21 cellular contexts compared by ENCODE assay signal in genomic region chr7:149456770-149457421, GRCh38. TPM values are rescaled to one million over a fixed set of nuclear protein-coding genes. Genes with fewer than 3 reads are reported as not detected.
DNase-seq lines count a peak whose midpoint lies in the region; ATAC-seq, FAIRE-seq and TF ChIP-seq lines count a peak whose summit lies in the region.
"Had no signal": no experiment of that assay in that cellular context is flagged by ENCODE, and none has a peak within 500 bp of the region (broad histone marks: within the 10 kb centered on the region; RNA-seq: fewer than 3 reads in every experiment).

No MANE protein-coding gene starts in this region.

- H2AK9ac ChIP-seq in IMR-90 (replicated peaks; ENCODE audit: low read depth, low read length, poor library complexity), result peak overlapping the region; percentile 37

- CTCF ChIA-PET in IMR-90 (lab: Yijun Ruan, JAX) (no interaction called here), SK-N-SH (lab: Yijun Ruan, JAX) (interaction anchor here (1.0 to 1.6 kb wide), 2 partner anchors 34 to 50 kb away, joined by 3 read pairs; no protein-coding TSS in a partner anchor)

- POLR2A ChIA-PET in IMR-90 (lab: Charles Lee; ENCODE audit: unreplicated experiment) (no interaction called here), SK-N-SH (lab: Yijun Ruan, JAX) (no interaction called here)

- no peaks in the 10 kb centered on the region for H3K9me3 ChIP-seq in IMR-90 (ENCODE audit: control insufficient read depth, insufficient read depth, low read length)
- no peaks in the 10 kb centered on the region for H3K9me3 ChIP-seq in SK-N-SH
- H3K9me3 ChIP-seq: body of pancreas, sigmoid colon had no signal

- BruUV-seq in IMR-90 (replicated peaks; lab: Mats Ljungman, UMichigan), result no TSS peak

- H3K79me2 ChIP-seq in SK-N-SH (ENCODE audit: insufficient read depth), result peaks cover 53% of the 10 kb centered on the region

- no peak overlapping the region for H2BK5ac ChIP-seq in IMR-90 (ENCODE audit: low read depth, low read length, poor library complexity, severe bottlenecking)

- no peak overlapping the region for H3K56ac ChIP-seq in IMR-90 (ENCODE audit: extremely low read depth, insufficient read depth, low read length)

- no peak overlapping the region for H3K9ac ChIP-seq in IMR-90 (ENCODE audit: low read depth, low read length)
- no peak overlapping the region for H3K9ac ChIP-seq in SK-N-SH

- no peaks in the 10 kb centered on the region for H3K9me3 Mint-ChIP-seq in nephron
- H3K9me3 Mint-ChIP-seq: activated CD4-positive, alpha-beta T cell treated with anti-CD3 and anti-CD28 coated beads, Interleukin-2, amount 10 ng/mL, durations not matched to agents 24 days and 14 days; activated naive CD8-positive, alpha-beta T cell treated with anti-CD3 and anti-CD28 coated beads, Interleukin-2, amount 50 U/mL, for 24 hours; effector memory CD8-positive, alpha-beta T cell; IgD-negative memory B cell; memory B cell; naive thymus-derived CD8-positive, alpha-beta T cell had no signal

- H2BK120ac ChIP-seq in IMR-90 (ENCODE audit: low read depth, low read length), result no peak overlapping the region

- H3K23ac ChIP-seq in IMR-90 (ENCODE audit: low read depth, low read length), result no peak overlapping the region

- WGBS in IMR-90 (ENCODE audit: extremely low coverage in 2 of 2, insufficient read length in 1 of 2), 2 experiments, result 96% methylated on average over 4 of the region's 10 CpGs; no CpG with 5 or more reads in 1 of the 2 experiments
- WGBS in SK-N-SH (ENCODE audit: low lambda C conversion rate), result 90% methylated on average over 10 of the region's 10 CpGs

- H3K27ac ChIP-seq in IMR-90 (ENCODE audit: insufficient read depth, low read length) (no peak overlapping the region), SK-N-SH (ENCODE audit: low read depth in 2 of 2, low read length in 1 of 2) (no peak overlapping the region)
- H3K27ac ChIP-seq: body of pancreas, sigmoid colon had no signal

- in situ Hi-C loops in IMR-90 (cut with MboI; ENCODE audit: low sequenced_read_pairs), result no loop called here

- no peak for TF ChIP-seq CTCF in IMR-90 (conservative IDR thresholded peaks at IDR 0.05; ENCODE audit: low read depth, low read length)
- no peak for TF ChIP-seq CTCF in bronchial epithelial cell (IDR thresholded peaks at IDR 0.05; ENCODE audit: insufficient read depth, low read length, severe bottlenecking)
- no peak for TF ChIP-seq CTCF in nephron (IDR thresholded peaks at IDR 0.05; ENCODE audit: unreplicated experiment in 3 of 3)
- no peak for TF ChIP-seq CTCF in SK-N-SH (IDR thresholded peaks at IDR 0.05)

- dilution Hi-C loops in IMR-90 (cut with HindIII; ENCODE audit: low sequenced_read_pairs, unreplicated experiment), result no loop called here

- peaks cover 36 to 51% of the 10 kb centered on the region in 2 experiments for H3K79me1 ChIP-seq in IMR-90 (ENCODE audit: low read depth in 1 of 2, low read length in 2 of 2)

- H3K4me3 ChIP-seq in IMR-90 (ENCODE audit: insufficient read depth, low read depth, low read length) (no peak overlapping the region), bronchial epithelial cell (ENCODE audit: low read depth, low read length) (no peak overlapping the region), SK-N-SH (ENCODE audit: low read depth in 2 of 2, low read length in 1 of 2) (no peak overlapping the region), H7 (ENCODE audit: insufficient read depth, low read depth, low read length) (no peak overlapping the region)
- H3K4me3 ChIP-seq: body of pancreas, sigmoid colon had no signal

- no peak overlapping the region for H3K4ac ChIP-seq in IMR-90 (ENCODE audit: low read depth, low read length)

- H3K4me2 ChIP-seq in IMR-90 (ENCODE audit: low read depth, low read length) (no peak overlapping the region), SK-N-SH (no peak overlapping the region)

- H3K9me1 ChIP-seq in IMR-90 (ENCODE audit: insufficient read depth, low read length), result no peaks in the 10 kb centered on the region; the same call in 1 of the 2 replicates

- peak; percentile 62 for DNase-seq in ELR (ENCODE audit: low read depth)
- DNase-seq in IMR-90, result peak; percentile 20
- peak; percentile 14 for DNase-seq in bronchial epithelial cell (ENCODE audit: low read depth)
- DNase-seq in SK-N-SH, result no peak
- DNase-seq in H7, result no peak
- DNase-seq: activated naive CD8-positive, alpha-beta T cell treated with anti-CD3 and anti-CD28 coated beads, Interleukin-2, amount 50 U/mL, for 24 hours; body of pancreas; effector memory CD8-positive, alpha-beta T cell; MM.1S; naive thymus-derived CD8-positive, alpha-beta T cell; NCI-H146; NCI-H748 treated with DMSO at 0.1 percent for 48 hours; SIG-M5; sigmoid colon; stimulated activated CD8-positive, alpha-beta memory T cell treated with anti-CD3 and anti-CD28 coated beads, Interleukin-4, amount 100 ng/mL, for 48 hours had no signal

- H3K27me3 ChIP-seq in IMR-90 (ENCODE audit: control insufficient read depth, insufficient read depth, low read length), result no peaks in the 10 kb centered on the region
- no peaks in the 10 kb centered on the region for H3K27me3 ChIP-seq in bronchial epithelial cell (ENCODE audit: control insufficient read depth, insufficient read depth, low read length)
- H3K27me3 ChIP-seq in SK-N-SH (ENCODE audit: insufficient read depth), result no peaks in the 10 kb centered on the region
- peaks cover 20% of the 10 kb centered on the region for H3K27me3 ChIP-seq in H7 (ENCODE audit: control insufficient read depth, insufficient read depth, low read length)
- H3K27me3 ChIP-seq: body of pancreas, sigmoid colon had no signal

- H3K27ac Mint-ChIP-seq in nephron, result no peak overlapping the region
- H3K27ac Mint-ChIP-seq: activated CD4-positive, alpha-beta T cell treated with anti-CD3 and anti-CD28 coated beads, Interleukin-2, amount 10 ng/mL, durations not matched to agents 24 days and 14 days; activated naive CD8-positive, alpha-beta T cell treated with anti-CD3 and anti-CD28 coated beads, Interleukin-2, amount 50 U/mL, for 24 hours; memory B cell had no signal

- H3K36me3 Mint-ChIP-seq in nephron (ENCODE audit: low read depth), result peaks cover 40% of the 10 kb centered on the region

- no peak overlapping the region for H2BK15ac ChIP-seq in IMR-90 (ENCODE audit: low read depth, low read length)

- no peak overlapping the region for H4K8ac ChIP-seq in IMR-90 (ENCODE audit: low read depth in 2 of 2, low read length in 2 of 2)

- TF ChIP-seq RAD21 in IMR-90 (IDR thresholded peaks at IDR 0.05; ENCODE audit: low read length) (no peak), SK-N-SH (IDR thresholded peaks at IDR 0.05; ENCODE audit: low read length) (no peak)

- H4K91ac ChIP-seq in IMR-90 (ENCODE audit: insufficient read depth, low read depth, low read length), result no peak overlapping the region

- FAIRE-seq in bronchial epithelial cell (lab: Jason Lieb, UNC), result no peak
- FAIRE-seq: colon had no signal

- H3K18ac ChIP-seq in IMR-90 (ENCODE audit: low read depth, low read length), result no peak overlapping the region

- no peak overlapping the region for H4K5ac ChIP-seq in IMR-90 (ENCODE audit: low read depth, low read length)

- no peak for TF ChIP-seq POLR2A in IMR-90 (IDR thresholded peaks at IDR 0.05; ENCODE audit: low read depth, low read length)

- no peaks in the 10 kb centered on the region for H3K27me3 Mint-ChIP-seq in nephron (ENCODE audit: low read depth)
- H3K27me3 Mint-ChIP-seq: effector memory CD8-positive, alpha-beta T cell; IgD-negative memory B cell; memory B cell; naive thymus-derived CD8-positive, alpha-beta T cell had no signal

- no peak overlapping the region for H2AK5ac ChIP-seq in IMR-90 (ENCODE audit: low read depth, low read length)

- peaks cover 11% of the 10 kb centered on the region for H3K4me1 Mint-ChIP-seq in nephron

- no peak overlapping the region for H3K14ac ChIP-seq in IMR-90 (replicated peaks; ENCODE audit: low read depth, low read length)

- intact Hi-C loops in IMR-90 (cut with micrococcal nuclease), result no loop called here

- TF ChIP-seq EP300 in SK-N-SH (IDR thresholded peaks at IDR 0.05; ENCODE audit: borderline replicate concordance in 1 of 2, low read depth in 1 of 2, low read length in 1 of 2), result no peak

- ATAC-seq in IMR-90 (ENCODE audit: low read depth), result no peak
- ATAC-seq in HG03469 (IDR thresholded peaks at IDR 0.05; ENCODE audit: unreplicated experiment), result no peak
- ATAC-seq: activated naive CD8-positive, alpha-beta T cell treated with anti-CD3 and anti-CD28 coated beads, Interleukin-2, amount 50 U/mL, for 24 hours; body of pancreas; effector memory CD8-positive, alpha-beta T cell; naive thymus-derived CD8-positive, alpha-beta T cell had no signal

- H3K36me3 ChIP-seq in IMR-90 (ENCODE audit: control insufficient read depth, insufficient read depth, low read length), result peaks cover 32% of the 10 kb centered on the region
- H3K36me3 ChIP-seq in bronchial epithelial cell (ENCODE audit: control insufficient read depth, insufficient read depth, low read length), result peaks cover 12% of the 10 kb centered on the region
- H3K36me3 ChIP-seq in SK-N-SH (replicated peaks in 1 of 2; ENCODE audit: control insufficient read depth in 1 of 2, insufficient read depth in 2 of 2, low read length in 1 of 2), result peaks cover 20 to 46% of the 10 kb centered on the region in 2 experiments
- peaks cover 1% of the 10 kb centered on the region for H3K36me3 ChIP-seq in H7 (replicated peaks; ENCODE audit: control insufficient read depth, insufficient read depth, low read length)

- H2AFZ ChIP-seq in IMR-90 (replicated peaks; ENCODE audit: low read length, poor library complexity) (no peak overlapping the region), SK-N-SH (ENCODE audit: low read depth) (no peak overlapping the region)

- H2BK20ac ChIP-seq in IMR-90 (ENCODE audit: low read depth, low read length), result no peak overlapping the region

- peaks cover 5% of the 10 kb centered on the region; the same call in 1 of the 2 replicates for H3K4me1 ChIP-seq in IMR-90 (ENCODE audit: control insufficient read depth, insufficient read depth, low read length)
- H3K4me1 ChIP-seq in SK-N-SH (ENCODE audit: control insufficient read depth in 1 of 2, insufficient read depth in 2 of 2, low read depth in 1 of 2, low read length in 1 of 2), result peaks cover 0 to 12% of the 10 kb centered on the region in 2 experiments; a peak in 1 of 4 replicates

- H3K9me2 ChIP-seq in SK-N-SH, result no peaks in the 10 kb centered on the region

- H4K20me1 ChIP-seq in IMR-90 (ENCODE audit: insufficient read depth, low read length) (peaks cover 16% of the 10 kb centered on the region), SK-N-SH (ENCODE audit: insufficient read depth) (0 out of 2 replicates have a peak, but pooled peaks cover 12% of the 10 kb centered on the region)

- no peaks in the 10 kb centered on the region for H3F3A ChIP-seq in SK-N-SH (replicated peaks; ENCODE audit: insufficient read depth)

- peak overlapping the region; percentile 11 to 73 (median 57) for H3K4me3 Mint-ChIP-seq in nephron
- H3K4me3 Mint-ChIP-seq: activated CD4-positive, alpha-beta T cell treated with anti-CD3 and anti-CD28 coated beads, Interleukin-2, amount 10 ng/mL, durations not matched to agents 24 days and 14 days; activated naive CD8-positive, alpha-beta T cell treated with anti-CD3 and anti-CD28 coated beads, Interleukin-2, amount 50 U/mL, for 24 hours; effector memory CD8-positive, alpha-beta T cell; memory B cell had no signal

RNA-seq across cellular contexts. Expression of gene ZNF777, which starts 4.0 kb away (rescaled TPM):
- 3.2 and 3.6 TPM in 2 replicates for total RNA-seq in IMR-90 (2012; rRNA removed)
- polyA plus RNA-seq in IMR-90 (2012; rRNA removed), result 6.5 and 7.9 TPM in 2 replicates
- 4.9 and 7.9 TPM in 2 replicates for polyA plus RNA-seq in IMR-90 (2012; cell fraction: cytosol; rRNA removed)
- polyA plus RNA-seq in IMR-90 (2012; cell fraction: nucleus; rRNA removed; ENCODE audit: low replicate concordance), result 5.6 and 10.0 TPM in 2 replicates
- 5.8 and 6.6 TPM in 2 replicates for total RNA-seq in bronchial epithelial cell
- 5.6 and 6.2 TPM in 2 replicates for polyA plus RNA-seq in SK-N-SH (2012; rRNA removed)
- polyA plus RNA-seq in SK-N-SH (2012; cell fraction: cytosol; rRNA removed), result 4.2 and 5.1 TPM in 2 replicates
- polyA plus RNA-seq in SK-N-SH (2012; cell fraction: nucleus; rRNA removed), result 5.2 and 7.3 TPM in 2 replicates
- total RNA-seq in H7 (2014; rRNA removed; shearing (Covaris generic)), result 9.0 and 12.1 TPM in 2 replicates

RNA-seq across cellular contexts. Expression of gene ZNF746, which starts 40.7 kb away (rescaled TPM):
- total RNA-seq in IMR-90 (2012; rRNA removed) (6.6 and 6.7 TPM in 2 replicates), bronchial epithelial cell (15.0 and 16.1 TPM in 2 replicates)
- polyA plus RNA-seq in IMR-90 (2012; rRNA removed) (8.4 and 8.5 TPM in 2 replicates), SK-N-SH (2012; rRNA removed) (8.4 and 11.1 TPM in 2 replicates)
- 5.3 and 8.5 TPM in 2 replicates for polyA plus RNA-seq in IMR-90 (2012; cell fraction: cytosol; rRNA removed)
- 17.7 and 29.3 TPM in 2 replicates for polyA plus RNA-seq in IMR-90 (2012; cell fraction: nucleus; rRNA removed; ENCODE audit: low replicate concordance)
- polyA plus RNA-seq in SK-N-SH (2012; cell fraction: cytosol; rRNA removed), result 5.5 and 7.5 TPM in 2 replicates
- polyA plus RNA-seq in SK-N-SH (2012; cell fraction: nucleus; rRNA removed), result 25.3 and 28.2 TPM in 2 replicates
- total RNA-seq in H7 (2014; rRNA removed; shearing (Covaris generic)), result 19.4 and 19.9 TPM in 2 replicates

Comparison
In these comparisons a context has a peak if more than half of its experiments do, and no peak if none do; other contexts are left out.
1. DNase-seq: peak in ELR (single experiment), IMR-90 (single experiment) and bronchial epithelial cell (single experiment); none in SK-N-SH (single experiment) and H7 (single experiment).